Comparison of ENCODE assay signal across 8 cellular contexts in genomic region chr2:61694312-61695274, GRCh38.
DNase-seq lines count a peak whose midpoint lies in the region; ATAC-seq and TF ChIP-seq lines count a peak whose summit lies in the region.

No MANE protein-coding gene starts in this region.

- H3K4me1 Mint-ChIP-seq in activated naive CD4-positive, alpha-beta T cell treated with anti-CD3 and anti-CD28 coated beads for 36 hours (ENCODE audit: low read depth) = peaks cover 11% of the 10 kb centered on the region

- H3K36me3 Mint-ChIP-seq in activated naive CD4-positive, alpha-beta T cell treated with anti-CD3 and anti-CD28 coated beads for 36 hours (ENCODE audit: low read depth) = no peaks in the 10 kb centered on the region

- H3K9me3 Mint-ChIP-seq in activated naive CD4-positive, alpha-beta T cell treated with anti-CD3 and anti-CD28 coated beads for 36 hours = no peaks in the 10 kb centered on the region

- H3K4me1 ChIP-seq in SJCRH30 (no peaks in the 10 kb centered on the region), suprapubic skin (peaks cover 13% of the 10 kb centered on the region)

- peak in 1 of 2 donors; percentile 50 for TF ChIP-seq POLR2A in suprapubic skin (IDR thresholded peaks at IDR 0.05)

- 5% methylated on average over 30 of the region's 47 CpGs for WGBS in suprapubic skin

- H3K27me3 ChIP-seq in SJCRH30 (no peaks in the 10 kb centered on the region), suprapubic skin (no peaks in the 10 kb centered on the region)

- peak in 1 of 2 donors; percentile 29 for TF ChIP-seq CTCF in suprapubic skin (IDR thresholded peaks at IDR 0.05)

- H3K27ac ChIP-seq in SJCRH30 (no peak overlapping the region), suprapubic skin (peak overlapping the region; percentile 66)

- H3K36me3 ChIP-seq in SJCRH30 (no peaks in the 10 kb centered on the region), suprapubic skin (no peaks in the 10 kb centered on the region)

- TF ChIP-seq EP300 in suprapubic skin (IDR thresholded peaks at IDR 0.05) = no peak

- no peaks in the 10 kb centered on the region for H3K27me3 Mint-ChIP-seq in activated naive CD4-positive, alpha-beta T cell treated with anti-CD3 and anti-CD28 coated beads for 36 hours (ENCODE audit: low read depth)

- peak overlapping the region; percentile 86 for H3K4me3 Mint-ChIP-seq in activated naive CD4-positive, alpha-beta T cell treated with anti-CD3 and anti-CD28 coated beads for 36 hours

- intact Hi-C loops in activated naive CD4-positive, alpha-beta T cell treated with anti-CD3 and anti-CD28 coated beads for 36 hours (cut with micrococcal nuclease) = loop anchor here (1.0 to 10.0 kb wide), 9 partner anchors 23 to 938 kb away; partner anchors contain the start of genes B3GNT2, FAM161A, PAPOLG and PEX13

- DNase-seq in DMS153 treated with DMSO at 0.1 percent for 48 hours (lab: John Stamatoyannopoulos, UW; ENCODE audit: unreplicated experiment) = peak; percentile 52
- peak; percentile 70 for DNase-seq in HuH-7 (ENCODE audit: low spot score)
- peak; percentile 56 for DNase-seq in SJCRH30
- peak; percentile 88 for DNase-seq in activated naive CD4-positive, alpha-beta T cell treated with anti-CD3 and anti-CD28 coated beads for 36 hours
- DNase-seq in germinal center (ENCODE audit: low spot score) = peak; percentile 92
- peak; percentile 8 to 95 (median 88) for DNase-seq in nucleus accumbens (lab: John Stamatoyannopoulos, UW)
- DNase-seq in suprapubic skin (ENCODE audit: low spot score in 2 of 2) = peak; percentile 96

- H3K4me3 ChIP-seq in SJCRH30 = peak overlapping the region; percentile 43
- peak overlapping the region; percentile 82 for H3K4me3 ChIP-seq in suprapubic skin

- ATAC-seq in GM21515 (IDR thresholded peaks at IDR 0.05; ENCODE audit: unreplicated experiment) = peak; percentile 95

- peak overlapping the region; percentile 59 for H3K27ac Mint-ChIP-seq in activated naive CD4-positive, alpha-beta T cell treated with anti-CD3 and anti-CD28 coated beads for 36 hours

- H3K9me3 ChIP-seq in SJCRH30 (replicated peaks) (no peaks in the 10 kb centered on the region), suprapubic skin (no peaks in the 10 kb centered on the region)

- CTCF ChIA-PET in activated naive CD4-positive, alpha-beta T cell treated with anti-CD3 and anti-CD28 coated beads for 36 hours (lab: Charles Lee) = interaction anchor here (0.7 kb wide), 1 partner anchor 78 kb away, joined by 4 read pairs; no protein-coding TSS in a partner anchor
